ENCODE assay signal across 8 cellular contexts in the genomic region with DNA sequence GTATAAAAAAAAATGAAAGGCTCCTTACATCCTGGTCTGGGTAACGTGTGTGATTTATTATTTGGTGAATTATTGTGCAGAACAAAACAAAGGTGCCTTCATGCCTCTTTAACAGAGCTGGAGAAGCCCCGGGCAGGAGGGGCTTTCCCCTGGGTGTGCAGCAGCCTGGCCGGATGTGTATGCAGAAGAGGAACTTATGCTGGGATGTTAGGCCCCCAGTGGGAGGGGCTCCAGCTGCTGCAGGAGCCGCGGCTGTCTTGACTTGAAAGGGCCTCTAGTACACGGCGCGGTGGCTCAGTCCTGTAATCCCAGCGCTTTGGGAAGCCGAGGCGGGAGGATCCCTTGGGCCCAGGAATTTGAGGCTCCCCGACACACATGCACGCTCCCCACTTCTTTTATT. TPM values are rescaled to one million over a fixed set of nuclear protein-coding genes. Genes with fewer than 3 reads are reported as not detected.
DNase-seq lines count a peak whose midpoint lies in the region; ATAC-seq and TF ChIP-seq lines count a peak whose summit lies in the region.

No MANE protein-coding gene starts in this region.

- H3K9me3 Mint-ChIP-seq in natural killer cell: no peaks in the 10 kb centered on the region

- peaks cover 5 to 14% of the 10 kb centered on the region in 2 donors for H3K4me1 Mint-ChIP-seq in natural killer cell

- in situ Hi-C loops in SK-MEL-5 (cut with HindIII; ENCODE audit: low pct_unique_long_range_greater_than_20kb, low sequenced_read_pairs): no loop called here

- DNase-seq in NCI-H2171 treated with DMSO at 0.1 percent for 48 hours (lab: John Stamatoyannopoulos, UW): peak; percentile 43
- no peak for DNase-seq in NCI-H2171 (lab: John Stamatoyannopoulos, UW)
- peak; percentile 69 for DNase-seq in SK-MEL-5 (ENCODE audit: low read depth, low spot score)
- DNase-seq in activated gamma-delta T cell treated with anti-CD3 and anti-CD28 coated beads, Interleukin-2, amount 50 U/mL, for 16 hours (ENCODE audit: low read depth): peak; percentile 49
- peak; percentile 19 for DNase-seq in natural killer cell
- no peak for DNase-seq in NCI-H2029 treated with DMSO at 0.1 percent for 48 hours (lab: John Stamatoyannopoulos, UW)
- no peak for DNase-seq in NCI-H1048 (lab: John Stamatoyannopoulos, UW)

- H3K27ac Mint-ChIP-seq in natural killer cell: peak overlapping the region; percentile 57 to 69

- intact Hi-C loops in natural killer cell (cut with micrococcal nuclease): no loop called here

- ATAC-seq in HG03064 (IDR thresholded peaks at IDR 0.05; ENCODE audit: low read depth, unreplicated experiment) (peak; percentile 88), natural killer cell (peak; percentile 85 to 100 (median 98))

- H3K27me3 Mint-ChIP-seq in natural killer cell (ENCODE audit: low read depth in 2 of 2): peaks cover 0 to 2% of the 10 kb centered on the region in 2 donors

- TF ChIP-seq CTCF in natural killer cell (IDR thresholded peaks at IDR 0.05): no peak

- no peak overlapping the region for H3K4me3 Mint-ChIP-seq in natural killer cell

- H3K36me3 Mint-ChIP-seq in natural killer cell: no peaks in the 10 kb centered on the region

RNA-seq across cellular contexts. Expression of gene CCNQ, which starts 16.0 kb away (rescaled TPM):
- total RNA-seq in SK-MEL-5 (2014; rRNA removed; shearing (Covaris generic)): 44.4 and 45.2 TPM in 2 replicates
- 38.0 and 43.2 TPM in 2 replicates for polyA plus RNA-seq in SK-MEL-5 (2015; cell fraction: cytosol; rRNA removed)
- 11.3 and 16.7 TPM in 2 replicates for polyA plus RNA-seq in SK-MEL-5 (2015; cell fraction: nucleus; rRNA removed)
- 10 to 100 TPM in 2 of 3 donors, 1 to 10 TPM in 1; 9.0 to 17.2 (median 12.5) TPM for total RNA-seq in natural killer cell

Comparison
In these comparisons a context has a peak if more than half of its experiments do, and no peak if none do; other contexts are left out.
1. DNase-seq: peak in NCI-H2171 treated with DMSO at 0.1 percent for 48 hours (single experiment), SK-MEL-5 (single experiment), activated gamma-delta T cell treated with anti-CD3 and anti-CD28 coated beads, Interleukin-2, amount 50 U/mL, for 16 hours (single experiment) and natural killer cell (single experiment); none in NCI-H2171 (single experiment), NCI-H2029 treated with DMSO at 0.1 percent for 48 hours (single experiment) and NCI-H1048 (single experiment).